In the genomic region with DNA sequence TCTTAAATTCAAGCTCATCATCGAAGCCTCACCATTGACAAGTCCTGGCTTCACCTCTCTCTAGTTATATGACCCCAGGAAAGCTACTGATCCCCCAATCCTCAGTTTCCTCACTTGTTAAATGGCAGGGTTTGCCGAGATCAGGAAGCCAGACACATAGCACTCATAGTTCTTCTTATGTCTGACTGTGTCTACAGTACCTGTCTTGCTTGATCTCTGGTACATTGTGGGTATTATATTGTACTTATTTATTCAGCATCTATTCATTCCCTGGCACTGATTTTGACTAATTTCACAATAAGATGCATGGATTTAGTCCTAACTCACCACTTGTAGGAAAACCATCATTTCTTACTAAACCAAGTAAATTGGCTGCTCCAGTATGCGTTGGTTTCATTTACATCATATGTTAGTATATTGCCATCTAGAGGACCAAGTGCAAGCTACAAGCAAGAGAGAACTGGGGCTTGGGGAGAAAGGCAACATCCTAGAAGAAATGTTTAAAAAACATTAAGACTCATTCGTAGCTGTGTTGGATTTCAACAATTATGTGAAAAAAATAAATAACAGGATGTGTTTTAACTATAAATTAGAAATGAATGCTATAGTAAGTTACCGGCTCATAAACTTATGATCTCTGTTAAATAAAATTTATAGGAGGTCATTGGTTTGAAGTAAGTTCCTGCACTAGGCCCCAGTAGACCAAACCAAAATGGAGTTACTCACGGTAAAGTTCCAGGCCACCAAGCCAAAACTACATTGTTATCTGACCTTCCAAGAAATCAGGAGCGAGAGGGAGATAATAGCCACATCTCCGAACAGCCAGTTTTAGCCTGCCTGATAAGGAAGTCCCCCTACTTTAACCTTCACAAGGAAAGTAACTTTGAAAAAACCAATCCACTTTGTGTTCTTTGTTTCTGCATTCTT, we compare ENCODE assay signal across 8 cellular contexts. TPM values are rescaled to one million over a fixed set of nuclear protein-coding genes. Genes with fewer than 3 reads are reported as not detected.
DNase-seq lines count a peak whose midpoint lies in the region; FAIRE-seq and TF ChIP-seq lines count a peak whose summit lies in the region.
"Not testable (repeated sequence)": the region's sequence is repeated elsewhere in the genome, so short reads cannot be mapped to it uniquely, and the experiment has no call there.

No MANE protein-coding gene starts in this region.

- not testable (repeated sequence) for H3K4me1 Mint-ChIP-seq in activated CD4-positive, alpha-beta T cell treated with anti-CD3 and anti-CD28 coated beads, Interleukin-2, amount 10 ng/mL, durations not matched to agents 24 days and 14 days; progenitor cell of endocrine pancreas (ENCODE audit: low read depth)

- H3K36me3 Mint-ChIP-seq in activated CD4-positive, alpha-beta T cell treated with anti-CD3 and anti-CD28 coated beads, Interleukin-2, amount 10 ng/mL, durations not matched to agents 24 days and 14 days (ENCODE audit: low read depth) = not testable (repeated sequence)
- H3K36me3 Mint-ChIP-seq in progenitor cell of endocrine pancreas (ENCODE audit: insufficient read depth) = peaks cover 11% of the 10 kb centered on the region

- not testable (repeated sequence) for H3K27ac ChIP-seq in A673 (ENCODE audit: low read depth, low read length, poor library complexity, severe bottlenecking); OCI-LY1 (ENCODE audit: low read depth, low read length, poor library complexity, severe bottlenecking)

- not testable (repeated sequence) for H3K4me2 ChIP-seq in OCI-LY1 (ENCODE audit: low read length)

- not testable (repeated sequence) for H3K27ac Mint-ChIP-seq in activated CD4-positive, alpha-beta T cell treated with anti-CD3 and anti-CD28 coated beads, Interleukin-2, amount 10 ng/mL, durations not matched to agents 24 days and 14 days; progenitor cell of endocrine pancreas

- not testable (repeated sequence) for H3F3A ChIP-seq in OCI-LY1 (ENCODE audit: insufficient read depth, low read length)

- not testable (repeated sequence) for H3K4me3 ChIP-seq in A673 (ENCODE audit: low read depth, low read length, poor library complexity, severe bottlenecking); OCI-LY1 (ENCODE audit: low read depth, low read length, poor library complexity, severe bottlenecking)

- not testable (repeated sequence) for H3K9ac ChIP-seq in OCI-LY1 (ENCODE audit: low read length)

- not testable (repeated sequence) for H3K4me3 Mint-ChIP-seq in activated CD4-positive, alpha-beta T cell treated with anti-CD3 and anti-CD28 coated beads, Interleukin-2, amount 10 ng/mL, durations not matched to agents 24 days and 14 days; progenitor cell of endocrine pancreas (ENCODE audit: low read depth)

- not testable (repeated sequence) for H3K9me3 ChIP-seq in A673 (ENCODE audit: low read depth, low read length, poor library complexity, severe bottlenecking); OCI-LY1 (ENCODE audit: low read length)

- H3K79me2 ChIP-seq in OCI-LY1 (ENCODE audit: insufficient read depth, low read length) = not testable (repeated sequence)

- TF ChIP-seq CTCF in A673 (conservative IDR thresholded peaks at IDR 0.05; ENCODE audit: low read depth, low read length) (peak; percentile 57), GM12872 (IDR thresholded peaks at IDR 0.05; ENCODE audit: insufficient read depth, low read depth, low read length) (peak; percentile 30), OCI-LY1 (IDR thresholded peaks at IDR 0.05; ENCODE audit: low read length) (peak; percentile 44; the same call in 1 of the 2 replicates), progenitor cell of endocrine pancreas (IDR thresholded peaks at IDR 0.05; ENCODE audit: unreplicated experiment) (peak; percentile 65)

- POLR2A ChIA-PET in A673 (lab: Charles Lee; ENCODE audit: low non-redundant PET) = not testable (repeated sequence)

- not testable (repeated sequence) for H4K20me1 ChIP-seq in OCI-LY1 (ENCODE audit: insufficient read depth, low read length)

- peak; percentile 58 for DNase-seq in A673 (ENCODE audit: low spot score)
- DNase-seq in Kasumi-1 (lab: John Stamatoyannopoulos, UW) = peak; percentile 34 to 43
- DNase-seq in activated CD4-positive, alpha-beta T cell treated with anti-CD3 and anti-CD28 coated beads, Interleukin-2, amount 10 ng/mL, durations not matched to agents 24 days and 14 days = peak; percentile 74
- DNase-seq in progenitor cell of endocrine pancreas (ENCODE audit: low spot score, unreplicated experiment) = not testable (repeated sequence)

- CTCF ChIA-PET in A673 (lab: Charles Lee) = interaction anchor here (0.6 kb wide), 1 partner anchor 1063 kb away, joined by 3 read pairs; no protein-coding TSS in a partner anchor

- BruUV-seq in A673 (replicated peaks; lab: Mats Ljungman, UMichigan) = not testable (repeated sequence)

- not testable (repeated sequence) for H3K9me3 Mint-ChIP-seq in activated CD4-positive, alpha-beta T cell treated with anti-CD3 and anti-CD28 coated beads, Interleukin-2, amount 10 ng/mL, durations not matched to agents 24 days and 14 days; progenitor cell of endocrine pancreas (ENCODE audit: low read depth)

- H3K4me1 ChIP-seq in A673 (ENCODE audit: insufficient read depth, low read length, poor library complexity, severe bottlenecking); OCI-LY1 (ENCODE audit: insufficient read depth, low read length, severe bottlenecking): not testable (repeated sequence)

- not testable (repeated sequence) for H3K36me3 ChIP-seq in A673 (ENCODE audit: insufficient read depth, low read length, poor library complexity, severe bottlenecking); OCI-LY1 (ENCODE audit: insufficient read depth, low read length)

- H3K27me3 ChIP-seq in A673 (replicated peaks; ENCODE audit: insufficient read depth, low read depth, low read length, poor library complexity); OCI-LY1 (ENCODE audit: insufficient read depth, low read length): not testable (repeated sequence)

- intact Hi-C loops in A673 (cut with micrococcal nuclease; ENCODE audit: unreplicated experiment); activated CD4-positive, alpha-beta T cell treated with anti-CD3 and anti-CD28 coated beads, Interleukin-2, amount 10 ng/mL, durations not matched to agents 24 days and 14 days (cut with micrococcal nuclease): not testable (repeated sequence)

- H3K9me2 ChIP-seq in OCI-LY1 (ENCODE audit: low read depth, low read length) = not testable (repeated sequence)

- not testable (repeated sequence) for H3K27me3 Mint-ChIP-seq in activated CD4-positive, alpha-beta T cell treated with anti-CD3 and anti-CD28 coated beads, Interleukin-2, amount 10 ng/mL, durations not matched to agents 24 days and 14 days; progenitor cell of endocrine pancreas

- not testable (repeated sequence) for H2AFZ ChIP-seq in OCI-LY1 (ENCODE audit: low read length)

- FAIRE-seq in endometrium (lab: Jason Lieb, UNC) (peak; percentile 94), islet of Langerhans (lab: Jason Lieb, UNC) (peak; percentile 80)

RNA-seq across cellular contexts. Expression of a gene that starts 36.7 kb away (rescaled TPM):
- 7.4 and 8.5 TPM in 2 replicates for total RNA-seq in A673 (2021)
- total RNA-seq in activated CD4-positive, alpha-beta T cell treated with anti-CD3 and anti-CD28 coated beads, Interleukin-2, amount 10 ng/mL, durations not matched to agents 24 days and 14 days = 8.2 TPM in 2 replicates
- total RNA-seq in progenitor cell of endocrine pancreas = 36.4 and 41.7 TPM in 2 replicates

RNA-seq across cellular contexts. Expression of a gene that starts 59.1 kb away (rescaled TPM):
- 0.62 and 1.3 TPM in 2 replicates for total RNA-seq in A673 (2021)
- 0.79 and 3.3 TPM in 2 replicates for total RNA-seq in activated CD4-positive, alpha-beta T cell treated with anti-CD3 and anti-CD28 coated beads, Interleukin-2, amount 10 ng/mL, durations not matched to agents 24 days and 14 days
- total RNA-seq in progenitor cell of endocrine pancreas = 17.6 and 27.0 TPM in 2 replicates
